Comparison of ENCODE assay signal across 22 cellular contexts in genomic region chr13:45218689-45219088, GRCh38. TPM values are rescaled to one million over a fixed set of nuclear protein-coding genes. Genes with fewer than 3 reads are reported as not detected.
A peak's percentile ranks its signal among the peaks of the same experiment; 100 is the strongest.
DNase-seq lines count a peak whose midpoint lies in the region; ATAC-seq and TF ChIP-seq lines count a peak whose summit lies in the region.
"Had no signal": no experiment of that assay in that cellular context is flagged by ENCODE, and none has a peak within 500 bp of the region (broad histone marks: within the 10 kb centered on the region; RNA-seq: fewer than 3 reads in every experiment).

No MANE protein-coding gene starts in this region.

- H3K4me1 Mint-ChIP-seq in dendritic cell treated with granulocyte-macrophage colony-stimulating factor and Interleukin-4, amounts not matched to agents 40 ng/mL and 50 ng/mL, for 4 days (ENCODE audit: low read depth): peaks cover 24% of the 10 kb centered on the region
- H3K4me1 Mint-ChIP-seq in neural crest cell: peaks cover 35% of the 10 kb centered on the region
- H3K4me1 Mint-ChIP-seq in naive thymus-derived CD8-positive, alpha-beta T cell: peaks cover 7 to 13% (median 10%) of the 10 kb centered on the region in 4 donors
- H3K4me1 Mint-ChIP-seq: activated T-helper 17 cell treated with anti-CD3 and anti-CD28 coated beads, Interleukin-2, amount 50 U/mL, for 72 hours had no signal

- H3K36me3 ChIP-seq in left ventricle myocardium inferior: no peaks in the 10 kb centered on the region
- H3K36me3 ChIP-seq in left lung: no peaks in the 10 kb centered on the region
- H3K36me3 ChIP-seq: HAP-1 had no signal

- H3K4me1 ChIP-seq in left ventricle myocardium inferior: peaks cover 30% of the 10 kb centered on the region
- no peaks in the 10 kb centered on the region for H3K4me1 ChIP-seq in left lung
- H3K4me1 ChIP-seq: BLaER1 had no signal

- no peak overlapping the region for H3K4me3 Mint-ChIP-seq in dendritic cell treated with granulocyte-macrophage colony-stimulating factor and Interleukin-4, amounts not matched to agents 40 ng/mL and 50 ng/mL, for 4 days
- H3K4me3 Mint-ChIP-seq in neural crest cell: no peak overlapping the region
- no peak overlapping the region for H3K4me3 Mint-ChIP-seq in naive thymus-derived CD8-positive, alpha-beta T cell
- H3K4me3 Mint-ChIP-seq: activated naive CD8-positive, alpha-beta T cell treated with anti-CD3 and anti-CD28 coated beads, Interleukin-2, amount 10 ng/mL, durations not matched to agents 7 days and 5 days; activated T-helper 17 cell treated with anti-CD3 and anti-CD28 coated beads, Interleukin-2, amount 50 U/mL, for 72 hours; natural killer cell had no signal

- no peak for DNase-seq in left ventricle myocardium inferior
- DNase-seq in left cardiac atrium: no peak
- DNase-seq in neural crest cell (ENCODE audit: low read depth, low spot score): no peak
- no peak for DNase-seq in naive thymus-derived CD8-positive, alpha-beta T cell
- DNase-seq in left lung: no peak
- DNase-seq in Kasumi-1 (lab: John Stamatoyannopoulos, UW): no peak
- DNase-seq: activated CD4-positive, alpha-beta T cell treated with anti-CD3 and anti-CD28 coated beads for 48 hours; activated naive CD8-positive, alpha-beta T cell treated with anti-CD3 and anti-CD28 coated beads, Interleukin-2, amount 10 ng/mL, durations not matched to agents 7 days and 5 days; hippocampal formation; mesendoderm; natural killer cell; NCI-H2107; RPMI8226; stimulated activated CD8-positive, alpha-beta memory T cell treated with anti-CD3 and anti-CD28 coated beads, Interleukin-4, amount 100 ng/mL, for 48 hours had no signal

- peak overlapping the region; percentile 76 for H3K27ac Mint-ChIP-seq in dendritic cell treated with granulocyte-macrophage colony-stimulating factor and Interleukin-4, amounts not matched to agents 40 ng/mL and 50 ng/mL, for 4 days
- H3K27ac Mint-ChIP-seq in neural crest cell (ENCODE audit: unreplicated experiment): peak overlapping the region; percentile 97
- H3K27ac Mint-ChIP-seq in naive thymus-derived CD8-positive, alpha-beta T cell: no peak overlapping the region
- H3K27ac Mint-ChIP-seq: activated naive CD8-positive, alpha-beta T cell treated with anti-CD3 and anti-CD28 coated beads, Interleukin-2, amount 10 ng/mL, durations not matched to agents 7 days and 5 days; activated T-helper 17 cell treated with anti-CD3 and anti-CD28 coated beads, Interleukin-2, amount 50 U/mL, for 72 hours; natural killer cell had no signal

- H3K27ac ChIP-seq in left ventricle myocardium inferior (replicated peaks): peak overlapping the region; percentile 0
- H3K27ac ChIP-seq in left lung: no peak overlapping the region
- H3K27ac ChIP-seq: BLaER1, HL-60 had no signal

- no peaks in the 10 kb centered on the region for H3K9me3 Mint-ChIP-seq in dendritic cell treated with granulocyte-macrophage colony-stimulating factor and Interleukin-4, amounts not matched to agents 40 ng/mL and 50 ng/mL, for 4 days
- H3K9me3 Mint-ChIP-seq in neural crest cell: peaks cover 3% of the 10 kb centered on the region
- no peaks in the 10 kb centered on the region for H3K9me3 Mint-ChIP-seq in naive thymus-derived CD8-positive, alpha-beta T cell
- H3K9me3 Mint-ChIP-seq: activated naive CD8-positive, alpha-beta T cell treated with anti-CD3 and anti-CD28 coated beads, Interleukin-2, amount 10 ng/mL, durations not matched to agents 7 days and 5 days; activated T-helper 17 cell treated with anti-CD3 and anti-CD28 coated beads, Interleukin-2, amount 50 U/mL, for 72 hours; natural killer cell had no signal

- no peak for ATAC-seq in left cardiac atrium
- ATAC-seq in HG02852 (IDR thresholded peaks at IDR 0.05; ENCODE audit: unreplicated experiment): no peak
- no peak for ATAC-seq in naive thymus-derived CD8-positive, alpha-beta T cell
- no peak for ATAC-seq in left lung
- ATAC-seq: activated T-helper 17 cell treated with anti-CD3 and anti-CD28 coated beads, Interleukin-2, amount 50 U/mL, for 72 hours; natural killer cell had no signal

- POLR2A ChIA-PET in naive thymus-derived CD8-positive, alpha-beta T cell (lab: Charles Lee): no interaction called here

- H3K9me3 ChIP-seq in left ventricle myocardium inferior (replicated peaks): no peaks in the 10 kb centered on the region
- no peaks in the 10 kb centered on the region for H3K9me3 ChIP-seq in left lung
- H3K9me3 ChIP-seq: BLaER1, HAP-1 had no signal

- no peaks in the 10 kb centered on the region for H3K27me3 Mint-ChIP-seq in dendritic cell treated with granulocyte-macrophage colony-stimulating factor and Interleukin-4, amounts not matched to agents 40 ng/mL and 50 ng/mL, for 4 days
- H3K27me3 Mint-ChIP-seq in neural crest cell (ENCODE audit: low read depth): no peaks in the 10 kb centered on the region
- H3K27me3 Mint-ChIP-seq in naive thymus-derived CD8-positive, alpha-beta T cell: no peaks in the 10 kb centered on the region
- H3K27me3 Mint-ChIP-seq: activated naive CD8-positive, alpha-beta T cell treated with anti-CD3 and anti-CD28 coated beads, Interleukin-2, amount 10 ng/mL, durations not matched to agents 7 days and 5 days; activated T-helper 17 cell treated with anti-CD3 and anti-CD28 coated beads, Interleukin-2, amount 50 U/mL, for 72 hours had no signal

- TF ChIP-seq CTCF in left ventricle myocardium inferior (IDR thresholded peaks at IDR 0.05; ENCODE audit: borderline replicate concordance) (no peak), neural crest cell (conservative IDR thresholded peaks at IDR 0.05) (no peak), left lung (IDR thresholded peaks at IDR 0.05) (no peak)

- intact Hi-C loops in left ventricle myocardium inferior (cut with micrococcal nuclease): no loop called here
- intact Hi-C loops in left cardiac atrium (cut with DNase I): no loop called here
- intact Hi-C loops in dendritic cell treated with granulocyte-macrophage colony-stimulating factor and Interleukin-4, amounts not matched to agents 40 ng/mL and 50 ng/mL, for 4 days (cut with micrococcal nuclease): no loop called here
- intact Hi-C loops in left lung (cut with DNase I): no loop called here

- H3K36me3 Mint-ChIP-seq in dendritic cell treated with granulocyte-macrophage colony-stimulating factor and Interleukin-4, amounts not matched to agents 40 ng/mL and 50 ng/mL, for 4 days (ENCODE audit: low read depth): peaks cover 11% of the 10 kb centered on the region
- peaks cover 4% of the 10 kb centered on the region for H3K36me3 Mint-ChIP-seq in neural crest cell (ENCODE audit: low read depth)
- peaks cover 0 to 23% (median 8%) of the 10 kb centered on the region in 3 donors for H3K36me3 Mint-ChIP-seq in naive thymus-derived CD8-positive, alpha-beta T cell
- H3K36me3 Mint-ChIP-seq: natural killer cell had no signal

- H3K4me3 ChIP-seq in left ventricle myocardium inferior: no peak overlapping the region
- no peak overlapping the region for H3K4me3 ChIP-seq in left lung
- H3K4me3 ChIP-seq: BLaER1, HAP-1 had no signal

- H3K27me3 ChIP-seq in left ventricle myocardium inferior (ENCODE audit: low read depth) (no peaks in the 10 kb centered on the region), left lung (no peaks in the 10 kb centered on the region)
- H3K27me3 ChIP-seq: BLaER1 had no signal

RNA-seq across cellular contexts. Expression of gene KCTD4, which starts 17.8 kb away (rescaled TPM):
- total RNA-seq in left ventricle myocardium inferior: 0.11 TPM
- not detected for total RNA-seq in left cardiac atrium
- not detected in 2 replicates for total RNA-seq in neural crest cell
- total RNA-seq in naive thymus-derived CD8-positive, alpha-beta T cell: not detected
- under 1 TPM in 1 of 3 donors, not detected in 2; 0.16 TPM for polyA plus RNA-seq in naive thymus-derived CD8-positive, alpha-beta T cell
- not detected for total RNA-seq in left lung
- total RNA-seq: A673; activated naive CD8-positive, alpha-beta T cell treated with anti-CD3 and anti-CD28 coated beads, Interleukin-2, amount 10 ng/mL, durations not matched to agents 7 days and 5 days; activated T-helper 17 cell treated with anti-CD3 and anti-CD28 coated beads, Interleukin-2, amount 50 U/mL, for 72 hours; natural killer cell; NCI-H460 had no signal

Comparison
In these comparisons a context has a peak if more than half of its experiments do, and no peak if none do; other contexts are left out.
1. H3K27ac Mint-ChIP-seq: peak in dendritic cell treated with granulocyte-macrophage colony-stimulating factor and Interleukin-4, amounts not matched to agents 40 ng/mL and 50 ng/mL, for 4 days (single experiment) and neural crest cell (single experiment); none in naive thymus-derived CD8-positive, alpha-beta T cell (0 of 10).